In genomic region chr19:48637449-48637947, GRCh38 we compare ENCODE assay signal across 8 cellular contexts. TPM values are rescaled to one million over a fixed set of nuclear protein-coding genes. Genes with fewer than 3 reads are reported as not detected.
DNase-seq lines count a peak whose midpoint lies in the region; ATAC-seq and FAIRE-seq lines count a peak whose summit lies in the region.

No MANE protein-coding gene starts in this region.

- peak; percentile 97 for FAIRE-seq in GM19239 (lab: Jason Lieb, UNC)

- peak; percentile 58 for ATAC-seq in HG03439 (IDR thresholded peaks at IDR 0.05; ENCODE audit: unreplicated experiment)

- DNase-seq in AML-193 (lab: John Stamatoyannopoulos, UW) (peak; percentile 100), GM19239 (ENCODE audit: insufficient read length, low spot score) (peak; percentile 88), NCI-H510A (lab: John Stamatoyannopoulos, UW) (peak; percentile 99), cerebellum (ENCODE audit: low spot score) (peak; percentile 98), kidney glomerular epithelial cell (lab: John Stamatoyannopoulos, UW) (peak; percentile 95)
- DNase-seq in activated CD4-positive, alpha-beta T cell treated with anti-CD3 and anti-CD28 coated beads for 24 hours (ENCODE audit: low read depth in 2 of 2), result peak; percentile 97 to 98
- DNase-seq in stimulated activated CD4-positive, alpha-beta T cell treated with anti-CD3 and anti-CD28 coated beads, Interleukin-15, amount 100 ng/mL, for 48 hours (ENCODE audit: low read depth in 2 of 2), result peak; percentile 98 to 99

RNA-seq across cellular contexts. Expression of gene DBP, which starts 0.3 kb away (rescaled TPM):
- total RNA-seq in cerebellum, result 3.2 TPM

RNA-seq across cellular contexts. Expression of gene CA11, which starts 8.5 kb away (rescaled TPM):
- total RNA-seq in cerebellum, result 13.6 TPM

RNA-seq across cellular contexts. Expression of gene SPHK2, which starts 18.2 kb away (rescaled TPM):
- total RNA-seq in cerebellum, result 9.8 TPM

RNA-seq across cellular contexts. Expression of gene RPL18, which starts 18.5 kb away (rescaled TPM):
- 670 TPM for total RNA-seq in cerebellum

RNA-seq across cellular contexts. Expression of gene FAM83E, which starts 22.6 kb away (rescaled TPM):
- not detected for total RNA-seq in cerebellum

Comparison
In these comparisons a context has a peak if more than half of its experiments do, and no peak if none do; other contexts are left out.
1. Peak in every context shown above with its lines: DNase-seq and ATAC-seq.